Comparison of ENCODE assay signal across 21 cellular contexts in genomic region chr10:34520084-34520483, GRCh38.
DNase-seq lines count a peak whose midpoint lies in the region; ATAC-seq, FAIRE-seq and TF ChIP-seq lines count a peak whose summit lies in the region.
"Had no signal": no experiment of that assay in that cellular context is flagged by ENCODE, and none has a peak within 500 bp of the region (broad histone marks: within the 10 kb centered on the region; RNA-seq: fewer than 3 reads in every experiment).

No MANE protein-coding gene starts in this region.

- DNase-seq in NCI-H1436 treated with DMSO at 0.1 percent for 48 hours (lab: John Stamatoyannopoulos, UW) (peak; percentile 42), D341Med (ENCODE audit: low spot score) (no peak), medulla oblongata (ENCODE audit: extremely low spot score) (no peak)
- no peak for DNase-seq in stimulated activated naive CD4-positive, alpha-beta T cell (lab: John Stamatoyannopoulos, UW)
- DNase-seq in activated CD4-positive, alpha-beta T cell treated with anti-CD3 and anti-CD28 coated beads, Interleukin-2, amount 50 U/mL, for 1 hour, result no peak
- DNase-seq: activated CD4-positive, alpha-beta T cell treated with anti-CD3 and anti-CD28 coated beads, Interleukin-2, amount 10 ng/mL, durations not matched to agents 7 days and 5 days; activated naive CD4-positive, alpha-beta T cell treated with anti-CD3 and anti-CD28 coated beads, Interleukin-2, amount 10 ng/mL, durations not matched to agents 7 days and 5 days; activated T-cell treated with anti-CD3 and anti-CD28 coated beads for 4 hours; erythroblast; kidney glomerular epithelial cell; NCI-H2029 treated with DMSO at 0.1 percent for 48 hours; NK-92 treated with Interleukin-12 subunit alpha and Interleukin-12 subunit beta, amount 100 ng/mL, for 24 hours; retina; Right ventricle myocardium superior; T1000 had no signal

- peak; percentile 38; the same call in 2 of the 3 replicates for ATAC-seq in SK-N-SH treated with all-trans-retinoic acid at 6 μM for 48 hours
- ATAC-seq: GM12878 had no signal

- peak; percentile 5 for FAIRE-seq in islet of Langerhans (lab: Jason Lieb, UNC)
- FAIRE-seq: GM12878, H1 had no signal

- TF ChIP-seq CTCF in C4-2B (conservative IDR thresholded peaks at IDR 0.05), result no peak

- peak overlapping the region; percentile 17; the same call in 1 of the 2 replicates for H3K27ac ChIP-seq in C4-2B
- H3K27ac ChIP-seq: coronary artery had no signal

TF ChIP-seq in SK-N-SH treated with all-trans-retinoic acid at 6 μM for 48 hours, 23 proteins besides CTCF, POLR2A, EP300 and RAD21:
- peak; percentile 81 for TF ChIP-seq CREB5 (CRISPR knock-in tag; IDR thresholded peaks at IDR 0.05; ENCODE audit: low read depth)
- peak; percentile 98 for TF ChIP-seq ISL1 (CRISPR knock-in tag; IDR thresholded peaks at IDR 0.05)
- TF ChIP-seq CSRNP3 (CRISPR knock-in tag; IDR thresholded peaks at IDR 0.05), result no peak
- TF ChIP-seq POU6F1 (CRISPR knock-in tag; IDR thresholded peaks at IDR 0.05; ENCODE audit: borderline replicate concordance, low read depth), result no peak
- no peak for TF ChIP-seq OSR1 (CRISPR knock-in tag; IDR thresholded peaks at IDR 0.05)
- TF ChIP-seq GLIS3 (CRISPR knock-in tag; IDR thresholded peaks at IDR 0.05), result no peak
- 0 out of 2 replicates have a peak, but pooled peaks have one; percentile 55 for TF ChIP-seq CSDC2 (CRISPR knock-in tag; IDR thresholded peaks at IDR 0.05)
- no peak for TF ChIP-seq TCF4 (CRISPR knock-in tag; IDR thresholded peaks at IDR 0.05; ENCODE audit: borderline replicate concordance)
- no peak for TF ChIP-seq ZC3H10 (CRISPR knock-in tag; IDR thresholded peaks at IDR 0.05)
- peak; percentile 53; the same call in 1 of the 2 replicates for TF ChIP-seq SNAI2 (CRISPR knock-in tag; IDR thresholded peaks at IDR 0.05)
- TF ChIP-seq PATZ1 (CRISPR knock-in tag; IDR thresholded peaks at IDR 0.05; ENCODE audit: borderline replicate concordance), result peak; percentile 30; the same call in 1 of the 2 replicates
- 0 out of 2 replicates have a peak, but pooled peaks have one; percentile 69 for TF ChIP-seq ZFP3 (CRISPR knock-in tag; IDR thresholded peaks at IDR 0.05)
